Comparison of ENCODE assay signal across 14 cellular contexts in genomic region chr3:105811518-105812193, GRCh38. TPM values are rescaled to one million over a fixed set of nuclear protein-coding genes. Genes with fewer than 3 reads are reported as not detected.
DNase-seq lines count a peak whose midpoint lies in the region; ATAC-seq and TF ChIP-seq lines count a peak whose summit lies in the region.
"Had no signal": no experiment of that assay in that cellular context is flagged by ENCODE, and none has a peak within 500 bp of the region (broad histone marks: within the 10 kb centered on the region; RNA-seq: fewer than 3 reads in every experiment).

No MANE protein-coding gene starts in this region.

- peak overlapping the region in 5 of 7 donors; percentile 1 to 44 (median 8) for H3K4me3 Mint-ChIP-seq in CD8-positive, alpha-beta memory T cell
- H3K4me3 Mint-ChIP-seq in HFFc6 = no peak overlapping the region; the same call in 1 of the 2 replicates
- H3K4me3 Mint-ChIP-seq in natural killer cell = no peak overlapping the region
- H3K4me3 Mint-ChIP-seq: neural progenitor cell had no signal

- H3K4me3 ChIP-seq in CD8-positive, alpha-beta memory T cell (ENCODE audit: low read length) = no peak overlapping the region
- H3K4me3 ChIP-seq in SK-N-MC (no peak overlapping the region), tibial artery (no peak overlapping the region)
- H3K4me3 ChIP-seq: neural progenitor cell had no signal

- DNase-seq in CD8-positive, alpha-beta memory T cell = no peak
- DNase-seq in HFFc6 (no peak), SK-N-MC (ENCODE audit: low read depth, low spot score) (no peak), natural killer cell (no peak), tibial artery (no peak), T-helper 1 cell (no peak)
- DNase-seq in stimulated activated CD4-positive, alpha-beta T cell treated with anti-CD3 and anti-CD28 coated beads, Interleukin-4, amount 100 ng/mL, for 1 hour = no peak
- DNase-seq: activated CD8-positive, alpha-beta memory T cell treated with anti-CD3 and anti-CD28 coated beads for 24 hours; activated gamma-delta T cell; CD4-positive, CD25-positive, alpha-beta regulatory T cell; NCI-H1092 treated with DMSO at 0.1 percent for 48 hours; NCI-H2171 treated with DMSO at 0.1 percent for 48 hours had no signal

- CTCF ChIA-PET in CD8-positive, alpha-beta memory T cell (lab: Charles Lee) = interaction anchor here (0.7 to 0.9 kb wide), 2 partner anchors 40 to 54 kb away, joined by 3 read pairs; no protein-coding TSS in a partner anchor

- POLR2A ChIA-PET in CD8-positive, alpha-beta memory T cell (lab: Charles Lee) = no interaction called here

- no peak overlapping the region for H3K9ac ChIP-seq in SK-N-MC (ENCODE audit: insufficient read length)
- H3K9ac ChIP-seq: neural progenitor cell had no signal

- ATAC-seq in natural killer cell = no peak
- ATAC-seq: esophagus mucosa had no signal

- peak overlapping the region in 7 of 8 donors; percentile 24 to 82 (median 54) for H3K27ac Mint-ChIP-seq in CD8-positive, alpha-beta memory T cell
- 0 out of 2 replicates have a peak overlapping the region, but pooled peaks have one; percentile 60 for H3K27ac Mint-ChIP-seq in HFFc6
- H3K27ac Mint-ChIP-seq in natural killer cell = peak overlapping the region; percentile 57 to 71
- H3K27ac Mint-ChIP-seq: neural progenitor cell had no signal

- H3K9me3 ChIP-seq in CD8-positive, alpha-beta memory T cell (ENCODE audit: low read length) = no peaks in the 10 kb centered on the region
- no peaks in the 10 kb centered on the region for H3K9me3 ChIP-seq in SK-N-MC (ENCODE audit: low read depth, low read length)
- no peaks in the 10 kb centered on the region for H3K9me3 ChIP-seq in tibial artery

- H3K4me1 ChIP-seq in CD8-positive, alpha-beta memory T cell (ENCODE audit: insufficient read depth, low read length) = peaks cover 19% of the 10 kb centered on the region
- H3K4me1 ChIP-seq in tibial artery = peaks cover 0 to 11% (median 5%) of the 10 kb centered on the region in 4 donors
- H3K4me1 ChIP-seq: neural progenitor cell had no signal

- H3K27me3 Mint-ChIP-seq in CD8-positive, alpha-beta memory T cell = no peaks in the 10 kb centered on the region
- H3K27me3 Mint-ChIP-seq in HFFc6 (ENCODE audit: insufficient read depth) (no peaks in the 10 kb centered on the region), natural killer cell (ENCODE audit: low read depth in 2 of 2) (no peaks in the 10 kb centered on the region)
- H3K27me3 Mint-ChIP-seq: CD4-positive, CD25-positive, alpha-beta regulatory T cell had no signal

- H3K9me3 Mint-ChIP-seq in CD8-positive, alpha-beta memory T cell = peaks cover 0 to 3% (median 2%) of the 10 kb centered on the region in 5 donors
- H3K9me3 Mint-ChIP-seq in HFFc6 (peaks cover 7% of the 10 kb centered on the region; the same call in 1 of the 2 replicates), natural killer cell (no peaks in the 10 kb centered on the region)

- no peak overlapping the region for H3K27ac ChIP-seq in CD8-positive, alpha-beta memory T cell (ENCODE audit: low read depth, low read length)
- H3K27ac ChIP-seq in SK-N-MC (0 out of 2 replicates have a peak overlapping the region, but pooled peaks have one; percentile 3), tibial artery (no peak overlapping the region)
- H3K27ac ChIP-seq: neural progenitor cell had no signal

- peaks cover 73 to 93% (median 86%) of the 10 kb centered on the region in 3 donors for H3K4me1 Mint-ChIP-seq in CD8-positive, alpha-beta memory T cell
- peaks cover 56% of the 10 kb centered on the region for H3K4me1 Mint-ChIP-seq in HFFc6 (ENCODE audit: low read depth)
- H3K4me1 Mint-ChIP-seq in natural killer cell = peaks cover 48 to 50% of the 10 kb centered on the region in 2 donors

- H3K36me3 Mint-ChIP-seq in CD8-positive, alpha-beta memory T cell = peaks cover 12 to 37% (median 20%) of the 10 kb centered on the region in 3 donors
- peaks cover 17% of the 10 kb centered on the region for H3K36me3 Mint-ChIP-seq in HFFc6 (ENCODE audit: low read depth)
- no peaks in the 10 kb centered on the region for H3K36me3 Mint-ChIP-seq in natural killer cell

- H3K36me3 ChIP-seq in CD8-positive, alpha-beta memory T cell (ENCODE audit: insufficient read depth, low read length) = no peaks in the 10 kb centered on the region
- H3K36me3 ChIP-seq in SK-N-MC (ENCODE audit: insufficient read depth, low read length) (no peaks in the 10 kb centered on the region), tibial artery (no peaks in the 10 kb centered on the region)
- H3K36me3 ChIP-seq: neural progenitor cell had no signal

- no peak for TF ChIP-seq CTCF in HFFc6 (IDR thresholded peaks at IDR 0.05)
- TF ChIP-seq CTCF in natural killer cell (IDR thresholded peaks at IDR 0.05) = no peak
- no peak for TF ChIP-seq CTCF in tibial artery (IDR thresholded peaks at IDR 0.05)

- intact Hi-C loops in natural killer cell (cut with micrococcal nuclease) (no loop called here), tibial artery (cut with DNase I; ENCODE audit: low total_unique reads) (no loop called here)

- H3K27me3 ChIP-seq in CD8-positive, alpha-beta memory T cell (ENCODE audit: insufficient read depth, low read length, poor library complexity, severe bottlenecking) = no peaks in the 10 kb centered on the region
- H3K27me3 ChIP-seq in tibial artery = no peaks in the 10 kb centered on the region
- H3K27me3 ChIP-seq: neural progenitor cell had no signal

RNA-seq across cellular contexts. Expression of gene CBLB, which starts 57.2 kb away (rescaled TPM):
- 100 to 1,000 TPM; 112 to 113 TPM for total RNA-seq in CD8-positive, alpha-beta memory T cell
- 67.7 TPM for polyA plus RNA-seq in CD8-positive, alpha-beta memory T cell
- total RNA-seq in HFFc6 (2021; fragmentation: NEBNext Ultra II Directional; extraction: Animal tissue kit (Norgen Biotek cat#: 25700)) = 10 to 100 TPM; 17.6 to 22.6 (median 20.6) TPM
- total RNA-seq in natural killer cell = 100 to 1,000 TPM; 180 to 287 (median 230) TPM

Comparison
In these comparisons a context has a peak if more than half of its experiments do, and no peak if none do; other contexts are left out.
1. H3K4me3 Mint-ChIP-seq: peak in CD8-positive, alpha-beta memory T cell (5 of 7); none in HFFc6 (single experiment) and natural killer cell (single experiment).
2. RNA of gene CBLB, which starts 57.2 kb away (total RNA-seq): 180 to 287 TPM in natural killer cell and 112 to 113 TPM in CD8-positive, alpha-beta memory T cell; 17.6 to 22.6 TPM in HFFc6; every median in the first group is over 4 times any median in the second.
3. Peak in every context shown above with its lines, with median percentiles within 50 percentile points of each other: H3K27ac Mint-ChIP-seq.